10 cellular contexts compared by ENCODE assay signal in genomic region chr1:28506907-28507246, GRCh38. TPM values are rescaled to one million over a fixed set of nuclear protein-coding genes. Genes with fewer than 3 reads are reported as not detected.
DNase-seq lines count a peak whose midpoint lies in the region; ATAC-seq and TF ChIP-seq lines count a peak whose summit lies in the region.
"Had no signal": no experiment of that assay in that cellular context is flagged by ENCODE, and none has a peak within 500 bp of the region (broad histone marks: within the 10 kb centered on the region; RNA-seq: fewer than 3 reads in every experiment).

No MANE protein-coding gene starts in this region.

- peak overlapping the region; percentile 96 for H3K4me3 Mint-ChIP-seq in activated T-cell treated with anti-CD3 and anti-CD28 coated beads, Interleukin-2, amount 50 U/mL, for 24 hours
- peak overlapping the region; percentile 99 for H3K4me3 Mint-ChIP-seq in activated naive CD8-positive, alpha-beta T cell treated with anti-CD3 and anti-CD28 coated beads, Interleukin-2, amount 50 U/mL, for 24 hours

- peaks cover 2% of the 10 kb centered on the region for H3K27me3 Mint-ChIP-seq in activated T-cell treated with anti-CD3 and anti-CD28 coated beads, Interleukin-2, amount 50 U/mL, for 24 hours
- peaks cover 16% of the 10 kb centered on the region for H3K27me3 Mint-ChIP-seq in activated naive CD8-positive, alpha-beta T cell treated with anti-CD3 and anti-CD28 coated beads, Interleukin-2, amount 50 U/mL, for 24 hours

- no peak for TF ChIP-seq POLR2A in lower leg skin (IDR thresholded peaks at IDR 0.05)

- H3K4me3 ChIP-seq in lower leg skin (ENCODE audit: low read depth, poor library complexity, severe bottlenecking) (peak overlapping the region; percentile 61), tibial artery (peak overlapping the region; percentile 70 to 75)

- DNase-seq in activated T-cell treated with anti-CD3 and anti-CD28 coated beads, Interleukin-2, amount 50 U/mL, for 24 hours: no peak
- DNase-seq in activated T-cell treated with anti-CD3 and anti-CD28 coated beads, Interleukin-2, amount 50 U/mL, for 1 hour: no peak
- no peak for DNase-seq in activated naive CD8-positive, alpha-beta T cell treated with anti-CD3 and anti-CD28 coated beads, Interleukin-2, amount 50 U/mL, for 24 hours
- DNase-seq in lower leg skin (ENCODE audit: low spot score in 2 of 2) (no peak), tibial artery (no peak), DMS153 (lab: John Stamatoyannopoulos, UW) (no peak)
- DNase-seq: GF-D8, NCI-H510A treated with DMSO at 0.1 percent for 48 hours had no signal

- no peaks in the 10 kb centered on the region for H3K9me3 ChIP-seq in tibial artery

- H3K36me3 Mint-ChIP-seq in activated T-cell treated with anti-CD3 and anti-CD28 coated beads, Interleukin-2, amount 50 U/mL, for 24 hours (ENCODE audit: low read depth): peaks cover 68% of the 10 kb centered on the region
- H3K36me3 Mint-ChIP-seq in activated naive CD8-positive, alpha-beta T cell treated with anti-CD3 and anti-CD28 coated beads, Interleukin-2, amount 50 U/mL, for 24 hours (ENCODE audit: low read depth): peaks cover 64% of the 10 kb centered on the region

- peak overlapping the region; percentile 100 for H3K27ac Mint-ChIP-seq in activated T-cell treated with anti-CD3 and anti-CD28 coated beads, Interleukin-2, amount 50 U/mL, for 24 hours
- H3K27ac Mint-ChIP-seq in activated naive CD8-positive, alpha-beta T cell treated with anti-CD3 and anti-CD28 coated beads, Interleukin-2, amount 50 U/mL, for 24 hours: peak overlapping the region; percentile 100

- no peaks in the 10 kb centered on the region for H3K9me3 Mint-ChIP-seq in activated T-cell treated with anti-CD3 and anti-CD28 coated beads, Interleukin-2, amount 50 U/mL, for 24 hours
- peaks cover 2% of the 10 kb centered on the region for H3K9me3 Mint-ChIP-seq in activated naive CD8-positive, alpha-beta T cell treated with anti-CD3 and anti-CD28 coated beads, Interleukin-2, amount 50 U/mL, for 24 hours

- no peaks in the 10 kb centered on the region for H3K27me3 ChIP-seq in tibial artery

- H3K36me3 ChIP-seq in tibial artery: peaks cover 32 to 42% (median 37%) of the 10 kb centered on the region in 3 donors

- ATAC-seq in activated naive CD8-positive, alpha-beta T cell treated with anti-CD3 and anti-CD28 coated beads, Interleukin-2, amount 50 U/mL, for 24 hours: no peak
- ATAC-seq in HG02610 (IDR thresholded peaks at IDR 0.05; ENCODE audit: unreplicated experiment): no peak
- ATAC-seq in HG02973 (IDR thresholded peaks at IDR 0.05; ENCODE audit: unreplicated experiment): no peak

- H3K4me1 Mint-ChIP-seq in activated T-cell treated with anti-CD3 and anti-CD28 coated beads, Interleukin-2, amount 50 U/mL, for 24 hours (ENCODE audit: low read depth): peaks cover 33% of the 10 kb centered on the region
- H3K4me1 Mint-ChIP-seq in activated naive CD8-positive, alpha-beta T cell treated with anti-CD3 and anti-CD28 coated beads, Interleukin-2, amount 50 U/mL, for 24 hours: peaks cover 59% of the 10 kb centered on the region

- intact Hi-C loops in lower leg skin (cut with DNase I; ENCODE audit: low total_unique reads): no loop called here
- intact Hi-C loops in tibial artery (cut with DNase I; ENCODE audit: low total_unique reads): loop anchor here (10.0 kb wide), 1 partner anchor 252 kb away; the partner anchor contains the start of gene SESN2

- TF ChIP-seq CTCF in lower leg skin (IDR thresholded peaks at IDR 0.05) (no peak), tibial artery (IDR thresholded peaks at IDR 0.05) (no peak)

- H3K27ac ChIP-seq in tibial artery: peak overlapping the region; percentile 79 to 92

- 1% methylated on average over 14 of the region's 14 CpGs for WGBS in lower leg skin, 2 donors

- peaks cover 0 to 52% (median 36%) of the 10 kb centered on the region in 4 donors for H3K4me1 ChIP-seq in tibial artery

RNA-seq across cellular contexts. Expression of gene RCC1, which starts 1.0 kb away (rescaled TPM):
- total RNA-seq in lower leg skin: 10 to 100 TPM; 14.7 to 18.3 (median 15.2) TPM

RNA-seq across cellular contexts. Expression of gene TRNAU1AP, which starts 46.0 kb away (rescaled TPM):
- 10 to 100 TPM; 11.8 to 24.9 (median 19.3) TPM for total RNA-seq in lower leg skin
